ENCODE assay signal across 8 cellular contexts in genomic region chr10:3812141-3812540, GRCh38. TPM values are rescaled to one million over a fixed set of nuclear protein-coding genes. Genes with fewer than 3 reads are reported as not detected.
A peak's percentile ranks its signal among the peaks of the same experiment; 100 is the strongest.
DNase-seq lines count a peak whose midpoint lies in the region; ATAC-seq and TF ChIP-seq lines count a peak whose summit lies in the region.

No MANE protein-coding gene starts in this region.

- H3K36me3 Mint-ChIP-seq in activated CD4-positive, alpha-beta T cell treated with anti-CD3 and anti-CD28 coated beads, Interleukin-2, amount 10 ng/mL, durations not matched to agents 24 days and 14 days (ENCODE audit: low read depth): no peaks in the 10 kb centered on the region

- peaks cover 63% of the 10 kb centered on the region for H3K4me1 Mint-ChIP-seq in activated CD4-positive, alpha-beta T cell treated with anti-CD3 and anti-CD28 coated beads, Interleukin-2, amount 10 ng/mL, durations not matched to agents 24 days and 14 days

- TF ChIP-seq POLR2A in body of pancreas (IDR thresholded peaks at IDR 0.05): no peak
- TF ChIP-seq POLR2A in thyroid gland (IDR thresholded peaks at IDR 0.05): no peak

- H3K4me1 ChIP-seq in body of pancreas: peaks cover 47% of the 10 kb centered on the region
- peaks cover 51% of the 10 kb centered on the region for H3K4me1 ChIP-seq in lower lobe of right lung
- peaks cover 28 to 54% of the 10 kb centered on the region in 2 donors for H3K4me1 ChIP-seq in thyroid gland

- no peaks in the 10 kb centered on the region for H3K9me3 Mint-ChIP-seq in activated CD4-positive, alpha-beta T cell treated with anti-CD3 and anti-CD28 coated beads, Interleukin-2, amount 10 ng/mL, durations not matched to agents 24 days and 14 days

- H3K27me3 ChIP-seq in body of pancreas: no peaks in the 10 kb centered on the region
- H3K27me3 ChIP-seq in lower lobe of right lung (ENCODE audit: low read depth): no peaks in the 10 kb centered on the region
- H3K27me3 ChIP-seq in thyroid gland: no peaks in the 10 kb centered on the region

- intact Hi-C loops in activated CD4-positive, alpha-beta T cell treated with anti-CD3 and anti-CD28 coated beads, Interleukin-2, amount 10 ng/mL, durations not matched to agents 24 days and 14 days (cut with micrococcal nuclease): loop anchor here (5.0 kb wide), 1 partner anchor 35 kb away; no protein-coding TSS in a partner anchor
- intact Hi-C loops in body of pancreas (cut with DNase I) (no loop called here), lower lobe of right lung (cut with DNase I) (no loop called here), thyroid gland (cut with DNase I) (no loop called here)

- no peaks in the 10 kb centered on the region for H3K27me3 Mint-ChIP-seq in activated CD4-positive, alpha-beta T cell treated with anti-CD3 and anti-CD28 coated beads, Interleukin-2, amount 10 ng/mL, durations not matched to agents 24 days and 14 days

- peak overlapping the region; percentile 68 for H3K4me3 Mint-ChIP-seq in activated CD4-positive, alpha-beta T cell treated with anti-CD3 and anti-CD28 coated beads, Interleukin-2, amount 10 ng/mL, durations not matched to agents 24 days and 14 days

- ATAC-seq in body of pancreas: no peak
- no peak for ATAC-seq in lower lobe of right lung
- no peak for ATAC-seq in HG03045 (IDR thresholded peaks at IDR 0.05; ENCODE audit: unreplicated experiment)
- no peak for ATAC-seq in HG03196 (IDR thresholded peaks at IDR 0.05; ENCODE audit: unreplicated experiment)

- H3K36me3 ChIP-seq in body of pancreas (replicated peaks in 1 of 2; ENCODE audit: insufficient read depth in 1 of 2, low read depth in 2 of 2): no peaks in the 10 kb centered on the region
- H3K36me3 ChIP-seq in lower lobe of right lung: no peaks in the 10 kb centered on the region
- H3K36me3 ChIP-seq in thyroid gland: no peaks in the 10 kb centered on the region

- TF ChIP-seq CTCF in body of pancreas (IDR thresholded peaks at IDR 0.05) (no peak), lower lobe of right lung (IDR thresholded peaks at IDR 0.05) (no peak), thyroid gland (IDR thresholded peaks at IDR 0.05) (no peak)

- H3K27ac Mint-ChIP-seq in activated CD4-positive, alpha-beta T cell treated with anti-CD3 and anti-CD28 coated beads, Interleukin-2, amount 10 ng/mL, durations not matched to agents 24 days and 14 days: no peak overlapping the region

- H3K4me3 ChIP-seq in body of pancreas (no peak overlapping the region), lower lobe of right lung (no peak overlapping the region), thyroid gland (replicated peaks in 1 of 3) (no peak overlapping the region)

- H3K27ac ChIP-seq in body of pancreas (peak overlapping the region; percentile 88 to 100 (median 99)), lower lobe of right lung (peak overlapping the region; percentile 89), thyroid gland (peak overlapping the region; percentile 92 to 100 (median 100))

- peak; percentile 67 for DNase-seq in activated CD4-positive, alpha-beta T cell treated with anti-CD3 and anti-CD28 coated beads, Interleukin-2, amount 10 ng/mL, durations not matched to agents 24 days and 14 days
- DNase-seq in activated CD4-positive, alpha-beta T cell treated with anti-CD3 and anti-CD28 coated beads for 1 hour: no peak
- DNase-seq in body of pancreas (no peak), lower lobe of right lung (no peak), thyroid gland (peak in 1 of 2 donors; percentile 41), NAMALWA (ENCODE audit: low spot score) (no peak)

- WGBS in body of pancreas, 2 donors: 80 to 89% methylated on average over 7 of the region's 7 CpGs
- 69 to 83% methylated on average over 7 of the region's 7 CpGs for WGBS in thyroid gland, 2 donors

- no peaks in the 10 kb centered on the region for H3K9me3 ChIP-seq in body of pancreas
- no peaks in the 10 kb centered on the region for H3K9me3 ChIP-seq in lower lobe of right lung
- H3K9me3 ChIP-seq in thyroid gland: no peaks in the 10 kb centered on the region

RNA-seq across cellular contexts. Expression of gene KLF6, which starts 27.1 kb away (rescaled TPM):
- total RNA-seq in activated CD4-positive, alpha-beta T cell treated with anti-CD3 and anti-CD28 coated beads, Interleukin-2, amount 10 ng/mL, durations not matched to agents 24 days and 14 days: 116 and 127 TPM in 2 replicates
- total RNA-seq in body of pancreas (100 to 1,000 TPM in 1 of 2 donors, 10 to 100 TPM in 1; 92.1 to 294 TPM), lower lobe of right lung (242 TPM), thyroid gland (100 to 1,000 TPM in 2 of 4 donors, 10 to 100 TPM in 2; 50.4 to 166 (median 103) TPM)
